8 cellular contexts compared by ENCODE assay signal in the genomic region with DNA sequence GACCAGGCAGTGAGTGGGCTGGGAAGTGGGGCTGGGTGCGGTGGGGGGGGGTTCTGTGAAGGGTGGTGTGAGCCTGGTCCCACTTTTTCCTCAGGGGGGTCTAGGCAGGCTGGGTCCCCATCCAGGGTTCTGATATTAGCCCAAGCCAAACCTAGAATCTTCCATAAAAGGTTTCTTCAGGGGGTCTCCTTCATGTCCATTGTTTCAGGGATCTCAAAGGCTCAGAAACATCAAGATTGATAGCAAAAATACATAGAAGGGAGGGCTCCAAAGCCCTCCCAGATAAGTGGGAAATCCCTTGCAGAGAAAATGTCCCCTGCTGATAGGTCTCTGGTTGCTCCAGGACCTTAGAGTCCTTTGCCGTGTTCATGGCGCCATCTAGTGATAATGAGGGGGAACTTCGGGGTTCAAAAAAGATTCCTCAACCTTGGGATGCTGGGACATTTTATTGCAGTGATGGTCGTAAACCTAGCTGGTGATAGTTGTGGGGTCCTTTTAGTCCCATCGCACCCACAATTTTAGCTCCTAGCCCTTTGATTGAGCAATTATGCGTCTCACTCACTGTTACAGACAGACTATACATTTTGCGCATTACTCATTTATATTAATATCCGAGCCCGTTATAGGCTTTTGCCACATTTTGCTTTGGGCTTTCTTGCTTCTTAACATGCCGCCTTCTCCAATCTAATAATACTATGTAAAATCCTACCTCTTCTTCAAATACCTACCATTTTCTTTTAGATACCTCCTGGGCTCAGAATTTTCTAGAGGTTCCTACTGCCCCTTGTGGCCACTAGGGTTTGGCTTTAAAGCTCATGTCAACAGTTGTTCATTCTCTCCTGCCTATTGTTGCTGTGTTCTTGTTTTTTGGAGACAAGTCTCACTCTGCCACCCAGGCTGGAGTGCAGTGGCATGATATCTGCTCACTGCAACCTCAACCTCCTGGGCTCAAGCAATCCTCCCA. TPM values are rescaled to one million over a fixed set of nuclear protein-coding genes. Genes with fewer than 3 reads are reported as not detected.
DNase-seq lines count a peak whose midpoint lies in the region; ATAC-seq, FAIRE-seq and TF ChIP-seq lines count a peak whose summit lies in the region.

No MANE protein-coding gene starts in this region.

- TF ChIP-seq CTCF in 22Rv1 (IDR thresholded peaks at IDR 0.05) (peak; percentile 89), GM06990 (IDR thresholded peaks at IDR 0.05; ENCODE audit: insufficient read depth, low read length, poor library complexity, severe bottlenecking) (peak; percentile 74), mammary epithelial cell (conservative IDR thresholded peaks at IDR 0.05 in 1 of 2, IDR thresholded peaks at IDR 0.05 in 1 of 2; ENCODE audit: extremely low read depth in 1 of 2, insufficient read depth in 1 of 2, low read depth in 1 of 2, low read length in 2 of 2) (peak; percentile 87 to 90), kidney (IDR thresholded peaks at IDR 0.05; ENCODE audit: borderline replicate concordance, extremely low read depth, insufficient read depth) (peak; percentile 82)

- H3K9me3 ChIP-seq in mammary epithelial cell (replicated peaks; ENCODE audit: insufficient read depth, low read length), result no peaks in the 10 kb centered on the region
- no peaks in the 10 kb centered on the region for H3K9me3 ChIP-seq in kidney (ENCODE audit: control insufficient read depth in 1 of 2, low read length in 2 of 2)

- CTCF ChIA-PET in mammary epithelial cell (lab: Charles Lee; ENCODE audit: low non-redundant PET), result interaction anchor here (0.5 to 1.0 kb wide), 15 partner anchors 14 to 863 kb away, joined by 3 to 19 read pairs (median 5); a partner anchor contains a TSS

- H3K4me1 ChIP-seq in mammary epithelial cell (ENCODE audit: insufficient read depth, low read length), result peaks cover 11% of the 10 kb centered on the region
- H3K4me1 ChIP-seq in kidney (ENCODE audit: control insufficient read depth in 1 of 2, insufficient read depth in 1 of 2, low read depth in 1 of 2, low read length in 2 of 2), result no peaks in the 10 kb centered on the region

- no TSS peak for BruUV-seq in mammary epithelial cell (replicated peaks; lab: Mats Ljungman, UMichigan)

- WGBS in mammary epithelial cell (ENCODE audit: low coverage, missing lambda C conversion rate), result 13% methylated on average over 10 of the region's 11 CpGs

- H3K4me2 ChIP-seq in mammary epithelial cell (ENCODE audit: insufficient read depth, low read depth, low read length), result peak overlapping the region; percentile 54

- H3K9ac ChIP-seq in mammary epithelial cell (ENCODE audit: insufficient read depth, low read length) (peak overlapping the region; percentile 12), kidney (ENCODE audit: low read length in 2 of 2) (no peak overlapping the region)

- peak; percentile 19 for DNase-seq in GM06990 (ENCODE audit: extremely low read depth, insufficient read length)
- peak; percentile 0 for DNase-seq in NCI-H1417 treated with DMSO at 0.1 percent for 48 hours (lab: John Stamatoyannopoulos, UW)
- peak; percentile 59 for DNase-seq in mammary epithelial cell
- DNase-seq in kidney, result no peak
- DNase-seq in stimulated activated CD4-positive, alpha-beta T cell treated with anti-CD3 and anti-CD28 coated beads, TNF-alpha, amount 100 ng/mL, for 24 hours (ENCODE audit: low read depth in 3 of 3), result peak in 2 of 3 experiments; percentile 19 to 29
- no peak for DNase-seq in T-helper 9 cell

- H3K27ac ChIP-seq in 22Rv1 (no peak overlapping the region), mammary epithelial cell (ENCODE audit: insufficient read depth, low read depth, low read length) (no peak overlapping the region), kidney (ENCODE audit: low read depth in 2 of 2, low read length in 2 of 2) (no peak overlapping the region)

- dilution Hi-C loops in mammary epithelial cell (cut with HindIII; ENCODE audit: low sequenced_read_pairs), result no loop called here

- H3K79me2 ChIP-seq in mammary epithelial cell (ENCODE audit: insufficient read depth, low read length), result no peaks in the 10 kb centered on the region

- FAIRE-seq in kidney (lab: Jason Lieb, UNC), result no peak

- H2AFZ ChIP-seq in mammary epithelial cell (ENCODE audit: low read depth, low read length), result peak overlapping the region; percentile 67

- ATAC-seq in SK-N-SH treated with all-trans-retinoic acid at 6 μM for 48 hours, result peak; percentile 84

- H3K27me3 ChIP-seq in GM06990 (replicated peaks; ENCODE audit: control insufficient read depth, insufficient read depth, low read length) (no peaks in the 10 kb centered on the region), mammary epithelial cell (ENCODE audit: insufficient read depth, low read length) (no peaks in the 10 kb centered on the region)

- H3K4me3 ChIP-seq in GM06990 (replicated peaks; ENCODE audit: low read depth, low read length) (no peak overlapping the region), mammary epithelial cell (replicated peaks in 1 of 3; ENCODE audit: insufficient read depth in 1 of 3, low read depth in 2 of 3, low read length in 3 of 3) (no peak overlapping the region), kidney (ENCODE audit: low read length in 2 of 2) (no peak overlapping the region)

- intact Hi-C loops in mammary epithelial cell (cut with micrococcal nuclease) (loop anchor here (1.0 to 10.0 kb wide), 12 partner anchors 18 to 363 kb away; a partner anchor contains a TSS), kidney (cut with DNase I) (no loop called here)

- in situ Hi-C loops in mammary epithelial cell (cut with MboI; ENCODE audit: low sequenced_read_pairs in 2 of 2), result loop anchor here (5.0 to 25.0 kb wide), 6 partner anchors 77 to 320 kb away; a partner anchor contains a TSS

- H3K36me3 ChIP-seq in GM06990 (ENCODE audit: control insufficient read depth, insufficient read depth, low read length) (no peaks in the 10 kb centered on the region), mammary epithelial cell (ENCODE audit: insufficient read depth, low read length) (no peaks in the 10 kb centered on the region), kidney (ENCODE audit: control insufficient read depth in 1 of 2, insufficient read depth in 2 of 2, low read length in 2 of 2) (no peaks in the 10 kb centered on the region)

- no peaks in the 10 kb centered on the region for H4K20me1 ChIP-seq in mammary epithelial cell (ENCODE audit: insufficient read depth, low read length)

TF ChIP-seq in SK-N-SH treated with all-trans-retinoic acid at 6 μM for 48 hours, 23 proteins besides CTCF, POLR2A, EP300 and RAD21 (continues in another document):
- TF ChIP-seq SNAI2 (CRISPR knock-in tag; IDR thresholded peaks at IDR 0.05) (no peak), ZFP30 (CRISPR knock-in tag; IDR thresholded peaks at IDR 0.05) (no peak), BACH2 (CRISPR knock-in tag; IDR thresholded peaks at IDR 0.05; ENCODE audit: borderline replicate concordance) (no peak), GLIS3 (CRISPR knock-in tag; IDR thresholded peaks at IDR 0.05) (no peak), ZNF8 (CRISPR knock-in tag; IDR thresholded peaks at IDR 0.05) (no peak), ZFP3 (CRISPR knock-in tag; IDR thresholded peaks at IDR 0.05) (no peak), ESRRG (CRISPR knock-in tag; IDR thresholded peaks at IDR 0.05) (no peak), ARNTL (CRISPR knock-in tag; IDR thresholded peaks at IDR 0.05; ENCODE audit: borderline replicate concordance, low read depth) (no peak), PPARA (CRISPR knock-in tag; IDR thresholded peaks at IDR 0.05; ENCODE audit: borderline replicate concordance) (no peak), ZC3H10 (CRISPR knock-in tag; IDR thresholded peaks at IDR 0.05) (no peak), ISL1 (CRISPR knock-in tag; IDR thresholded peaks at IDR 0.05) (no peak), ZNF565 (CRISPR knock-in tag; conservative IDR thresholded peaks at IDR 0.05; ENCODE audit: low read depth) (no peak), TOX (CRISPR knock-in tag; IDR thresholded peaks at IDR 0.05; ENCODE audit: borderline replicate concordance) (no peak), ZNF70 (CRISPR knock-in tag; IDR thresholded peaks at IDR 0.05) (no peak)
- TF ChIP-seq, protein P1, sequence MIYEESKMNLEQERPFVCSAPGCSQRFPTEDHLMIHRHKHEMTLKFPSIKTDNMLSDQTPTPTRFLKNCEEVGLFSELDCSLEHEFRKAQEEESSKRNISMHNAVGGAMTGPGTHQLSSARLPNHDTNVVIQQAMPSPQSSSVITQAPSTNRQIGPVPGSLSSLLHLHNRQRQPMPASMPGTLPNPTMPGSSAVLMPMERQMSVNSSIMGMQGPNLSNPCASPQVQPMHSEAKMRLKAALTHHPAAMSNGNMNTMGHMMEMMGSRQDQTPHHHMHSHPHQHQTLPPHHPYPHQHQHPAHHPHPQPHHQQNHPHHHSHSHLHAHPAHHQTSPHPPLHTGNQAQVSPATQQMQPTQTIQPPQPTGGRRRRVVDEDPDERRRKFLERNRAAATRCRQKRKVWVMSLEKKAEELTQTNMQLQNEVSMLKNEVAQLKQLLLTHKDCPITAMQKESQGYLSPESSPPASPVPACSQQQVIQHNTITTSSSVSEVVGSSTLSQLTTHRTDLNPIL (CRISPR knock-in tag; IDR thresholded peaks at IDR 0.05; ENCODE audit: low read depth), result no peak
- TF ChIP-seq, protein P2, sequence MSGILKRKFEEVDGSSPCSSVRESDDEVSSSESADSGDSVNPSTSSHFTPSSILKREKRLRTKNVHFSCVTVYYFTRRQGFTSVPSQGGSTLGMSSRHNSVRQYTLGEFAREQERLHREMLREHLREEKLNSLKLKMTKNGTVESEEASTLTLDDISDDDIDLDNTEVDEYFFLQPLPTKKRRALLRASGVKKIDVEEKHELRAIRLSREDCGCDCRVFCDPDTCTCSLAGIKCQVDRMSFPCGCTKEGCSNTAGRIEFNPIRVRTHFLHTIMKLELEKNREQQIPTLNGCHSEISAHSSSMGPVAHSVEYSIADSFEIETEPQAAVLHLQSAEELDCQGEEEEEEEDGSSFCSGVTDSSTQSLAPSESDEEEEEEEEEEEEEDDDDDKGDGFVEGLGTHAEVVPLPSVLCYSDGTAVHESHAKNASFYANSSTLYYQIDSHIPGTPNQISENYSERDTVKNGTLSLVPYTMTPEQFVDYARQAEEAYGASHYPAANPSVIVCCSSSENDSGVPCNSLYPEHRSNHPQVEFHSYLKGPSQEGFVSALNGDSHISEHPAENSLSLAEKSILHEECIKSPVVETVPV (CRISPR knock-in tag; IDR thresholded peaks at IDR 0.05), result no peak

RNA-seq across cellular contexts. Expression of a gene that starts 35.1 kb away (rescaled TPM):
- total RNA-seq in mammary epithelial cell, result under 1 TPM in 1 of 2 donors, not detected in 1; 0.17 TPM
- polyA plus RNA-seq in mammary epithelial cell, result 0.03 TPM
- polyA minus RNA-seq in mammary epithelial cell, result not detected
- total RNA-seq in kidney, result 1.3 TPM
- 1.5 TPM for polyA plus RNA-seq in kidney (ENCODE audit: insufficient read depth, low read depth, low replicate concordance)

Comparison
In these comparisons a context has a peak if more than half of its experiments do, and no peak if none do; other contexts are left out.
1. DNase-seq: peak in GM06990 (single experiment), NCI-H1417 treated with DMSO at 0.1 percent for 48 hours (single experiment), mammary epithelial cell (single experiment) and stimulated activated CD4-positive, alpha-beta T cell treated with anti-CD3 and anti-CD28 coated beads, TNF-alpha, amount 100 ng/mL, for 24 hours (2 of 3); none in kidney (single experiment) and T-helper 9 cell (single experiment).
2. Peak in every context shown above with its lines, with median percentiles within 50 percentile points of each other: CTCF ChIP-seq.